In genomic region chr10:89078729-89079672, GRCh38 we compare ENCODE assay signal across 22 cellular contexts.
DNase-seq lines count a peak whose midpoint lies in the region; ATAC-seq, FAIRE-seq and TF ChIP-seq lines count a peak whose summit lies in the region.
"Had no signal": no experiment of that assay in that cellular context is flagged by ENCODE, and none has a peak within 500 bp of the region (broad histone marks: within the 10 kb centered on the region; RNA-seq: fewer than 3 reads in every experiment).

No MANE protein-coding gene starts in this region.

- H3K4me1 ChIP-seq in heart right ventricle (peaks cover 0 to 43% (median 11%) of the 10 kb centered on the region in 9 donors), OCI-LY7 (ENCODE audit: insufficient read depth, low read length, poor library complexity, severe bottlenecking) (no peaks in the 10 kb centered on the region), endothelial cell of umbilical vein (ENCODE audit: control insufficient read depth, extremely low read depth, insufficient read depth, low read length) (peaks cover 39% of the 10 kb centered on the region)

- H3K4me3 ChIP-seq in heart right ventricle: no peak overlapping the region
- no peak overlapping the region for H3K4me3 ChIP-seq in OCI-LY7 (ENCODE audit: low read depth, low read length, poor library complexity, severe bottlenecking)
- H3K4me3 ChIP-seq in endothelial cell of umbilical vein (replicated peaks in 1 of 3; ENCODE audit: insufficient read depth in 1 of 3, low read depth in 1 of 3, low read length in 3 of 3): no peak overlapping the region
- no peak overlapping the region for H3K4me3 ChIP-seq in skin epidermis
- H3K4me3 ChIP-seq: adrenal gland, heart left ventricle, PC-9, stomach, uterus had no signal

- no peak overlapping the region for H3K4me3 Mint-ChIP-seq in activated T-cell treated with anti-CD3 and anti-CD28 coated beads, Interleukin-2, amount 50 U/mL, for 24 hours
- H3K4me3 Mint-ChIP-seq: activated CD8-positive, alpha-beta T cell treated with anti-CD3 and anti-CD28 coated beads for 36 hours; CD8-positive, alpha-beta T cell; memory B cell; neural crest cell had no signal

- H3K4me1 Mint-ChIP-seq in activated T-cell treated with anti-CD3 and anti-CD28 coated beads, Interleukin-2, amount 50 U/mL, for 24 hours (ENCODE audit: low read depth): peaks cover 34% of the 10 kb centered on the region
- H3K4me1 Mint-ChIP-seq: memory B cell had no signal

- H3K9ac ChIP-seq in endothelial cell of umbilical vein (replicated peaks; ENCODE audit: extremely low read depth, insufficient read depth, low read length): no peak overlapping the region

- no peaks in the 10 kb centered on the region for H3K9me2 ChIP-seq in OCI-LY7 (ENCODE audit: insufficient read depth, low read length)

- H3K9me1 ChIP-seq in endothelial cell of umbilical vein (replicated peaks; ENCODE audit: control insufficient read depth, extremely low read depth, insufficient read depth, low read length): no peaks in the 10 kb centered on the region

- H4K20me1 ChIP-seq in OCI-LY7 (ENCODE audit: insufficient read depth, low read length) (no peaks in the 10 kb centered on the region), endothelial cell of umbilical vein (replicated peaks; ENCODE audit: control insufficient read depth, extremely low read depth, insufficient read depth, low read length) (no peaks in the 10 kb centered on the region)

- no TSS peak for BruUV-seq in OCI-LY7 (replicated peaks; lab: Mats Ljungman, UMichigan)
- no TSS peak for BruUV-seq in endothelial cell of umbilical vein (replicated peaks; lab: Mats Ljungman, UMichigan)

- H2AFZ ChIP-seq in OCI-LY7 (ENCODE audit: low read length) (peak overlapping the region; percentile 60; the same call in 1 of the 2 replicates), endothelial cell of umbilical vein (ENCODE audit: low read depth, low read length) (no peak overlapping the region)
- H2AFZ ChIP-seq: PC-9 had no signal

- no peaks in the 10 kb centered on the region for H3K79me2 ChIP-seq in OCI-LY7 (ENCODE audit: insufficient read depth, low read depth, low read length)
- H3K79me2 ChIP-seq in endothelial cell of umbilical vein (ENCODE audit: control insufficient read depth, insufficient read depth, low read length): no peaks in the 10 kb centered on the region

- no peak for TF ChIP-seq POLR2A in endothelial cell of umbilical vein (IDR thresholded peaks at IDR 0.05; ENCODE audit: low read depth, low read length)

- no peaks in the 10 kb centered on the region for H3K9me3 ChIP-seq in heart right ventricle
- no peaks in the 10 kb centered on the region for H3K9me3 ChIP-seq in OCI-LY7 (ENCODE audit: low read length)
- no peaks in the 10 kb centered on the region for H3K9me3 ChIP-seq in endothelial cell of umbilical vein (replicated peaks; ENCODE audit: control insufficient read depth, insufficient read depth, low read length)
- H3K9me3 ChIP-seq: adrenal gland, heart left ventricle, stomach, uterus had no signal

- no peaks in the 10 kb centered on the region for H3K36me3 Mint-ChIP-seq in activated T-cell treated with anti-CD3 and anti-CD28 coated beads, Interleukin-2, amount 50 U/mL, for 24 hours (ENCODE audit: low read depth)
- H3K36me3 Mint-ChIP-seq: CD8-positive, alpha-beta T cell had no signal

- DNase-seq in Right ventricle myocardium inferior (ENCODE audit: missing footprints): peak; percentile 16
- DNase-seq in heart right ventricle: no peak
- no peak for DNase-seq in OCI-LY7 (ENCODE audit: low spot score)
- no peak for DNase-seq in endothelial cell of umbilical vein (ENCODE audit: low read depth, low spot score)
- DNase-seq in GM20000 (ENCODE audit: low spot score): no peak
- no peak for DNase-seq in activated T-cell treated with anti-CD3 and anti-CD28 coated beads, Interleukin-2, amount 50 U/mL, for 24 hours
- DNase-seq: activated CD8-positive, alpha-beta T cell treated with anti-CD3 and anti-CD28 coated beads for 36 hours; adrenal gland; CD8-positive, alpha-beta T cell; heart left ventricle; islet precursor cell; NCI-H1694; PC-9; stimulated activated CD4-positive, alpha-beta T cell treated with anti-CD3 and anti-CD28 coated beads, Interleukin-15, amount 100 ng/mL, for 24 hours; stomach; uterus; WERI-Rb-1 had no signal

- TF ChIP-seq CTCF in heart right ventricle (IDR thresholded peaks at IDR 0.05): no peak
- no peak for TF ChIP-seq CTCF in OCI-LY7 (conservative IDR thresholded peaks at IDR 0.05; ENCODE audit: low read length)
- no peak for TF ChIP-seq CTCF in endothelial cell of umbilical vein (IDR thresholded peaks at IDR 0.05; ENCODE audit: extremely low read depth in 1 of 2, insufficient read depth in 1 of 2, low read depth in 1 of 2, low read length in 2 of 2)
- no peak for TF ChIP-seq CTCF in GM20000 (IDR thresholded peaks at IDR 0.05; ENCODE audit: extremely low read depth, missing control alignments)

- CTCF ChIA-PET in OCI-LY7 (lab: Charles Lee; ENCODE audit: unreplicated experiment) (no interaction called here), endothelial cell of umbilical vein (lab: Charles Lee) (interaction anchor here (1.0 kb wide), 1 partner anchor 37 kb away, joined by 3 read pairs; no protein-coding TSS in a partner anchor)

- H3K4me2 ChIP-seq in OCI-LY7 (ENCODE audit: low read length) (no peak overlapping the region), endothelial cell of umbilical vein (ENCODE audit: insufficient read depth, low read length) (no peak overlapping the region)
- H3K4me2 ChIP-seq: PC-9 had no signal

- intact Hi-C loops in Right ventricle myocardium inferior (cut with DNase I): no loop called here
- intact Hi-C loops in heart right ventricle (cut with DNase I): loop anchor here in 1 of 10 donors (5.0 kb wide), 1 partner anchor 118 kb away; no protein-coding TSS in a partner anchor
- intact Hi-C loops in OCI-LY7 (cut with micrococcal nuclease; ENCODE audit: unreplicated experiment): loop anchor here (5.0 kb wide), 1 partner anchor 43 kb away; no protein-coding TSS in a partner anchor
- intact Hi-C loops in endothelial cell of umbilical vein (cut with micrococcal nuclease): no loop called here

- POLR2A ChIA-PET in OCI-LY7 (lab: Charles Lee): interaction anchor here (0.6 to 0.8 kb wide), 3 partner anchors 8 to 322 kb away, joined by 3 read pairs; no protein-coding TSS in a partner anchor
- POLR2A ChIA-PET in endothelial cell of umbilical vein (lab: Charles Lee): no interaction called here

- H3K27ac ChIP-seq in heart right ventricle (no peak overlapping the region), OCI-LY7 (ENCODE audit: low read depth, low read length, poor library complexity, severe bottlenecking) (no peak overlapping the region), endothelial cell of umbilical vein (ENCODE audit: insufficient read depth, low read depth, low read length) (no peak overlapping the region), skin epidermis (peak overlapping the region in 12 of 21 experiments; percentile 7 to 62 (median 38))
- H3K27ac ChIP-seq: epithelial cell of prostate, PC-9, stomach, WERI-Rb-1 had no signal

- H3K9me3 Mint-ChIP-seq in activated T-cell treated with anti-CD3 and anti-CD28 coated beads, Interleukin-2, amount 50 U/mL, for 24 hours: no peaks in the 10 kb centered on the region
- H3K9me3 Mint-ChIP-seq: activated CD8-positive, alpha-beta T cell treated with anti-CD3 and anti-CD28 coated beads for 36 hours; CD8-positive, alpha-beta T cell; memory B cell; neural crest cell had no signal

- H3K27ac Mint-ChIP-seq in activated T-cell treated with anti-CD3 and anti-CD28 coated beads, Interleukin-2, amount 50 U/mL, for 24 hours: no peak overlapping the region
- H3K27ac Mint-ChIP-seq: activated CD8-positive, alpha-beta T cell treated with anti-CD3 and anti-CD28 coated beads for 36 hours; CD8-positive, alpha-beta T cell; memory B cell had no signal

- H3K27me3 ChIP-seq in heart right ventricle (no peaks in the 10 kb centered on the region), endothelial cell of umbilical vein (ENCODE audit: control insufficient read depth in 2 of 2, insufficient read depth in 2 of 2, low read length in 2 of 2) (no peaks in the 10 kb centered on the region)
- H3K27me3 ChIP-seq: adrenal gland, heart left ventricle, stomach, uterus had no signal

- peak; percentile 53 for FAIRE-seq in endothelial cell of umbilical vein (lab: Jason Lieb, UNC)

- no peaks in the 10 kb centered on the region for H3K36me3 ChIP-seq in heart right ventricle
- no peaks in the 10 kb centered on the region for H3K36me3 ChIP-seq in OCI-LY7 (ENCODE audit: insufficient read depth, low read length)
- no peaks in the 10 kb centered on the region for H3K36me3 ChIP-seq in endothelial cell of umbilical vein (ENCODE audit: control insufficient read depth in 2 of 2, extremely low read depth in 1 of 2, insufficient read depth in 2 of 2, low read length in 2 of 2)
- H3K36me3 ChIP-seq: adrenal gland, heart left ventricle, stomach, uterus, WERI-Rb-1 had no signal

- ATAC-seq in Right ventricle myocardium inferior (no peak), heart right ventricle (no peak), HG02970 (IDR thresholded peaks at IDR 0.05; ENCODE audit: low FRiP score, unreplicated experiment) (no peak)
- ATAC-seq: activated CD8-positive, alpha-beta T cell treated with anti-CD3 and anti-CD28 coated beads for 36 hours; CD8-positive, alpha-beta T cell had no signal

- 85 to 86% methylated on average over 9 of the region's 9 CpGs for WGBS in heart right ventricle, 2 donors

- no peaks in the 10 kb centered on the region for H3K27me3 Mint-ChIP-seq in activated T-cell treated with anti-CD3 and anti-CD28 coated beads, Interleukin-2, amount 50 U/mL, for 24 hours
- H3K27me3 Mint-ChIP-seq: activated CD8-positive, alpha-beta T cell treated with anti-CD3 and anti-CD28 coated beads for 36 hours; memory B cell had no signal

- dilution Hi-C loops in endothelial cell of umbilical vein (cut with MboI; ENCODE audit: extremely low pct_ligation_motif_present, low sequenced_read_pairs): no loop called here

TF ChIP-seq in endothelial cell of umbilical vein, 7 proteins besides CTCF, POLR2A, EP300 and RAD21:
- TF ChIP-seq POLR2AphosphoS5 (IDR thresholded peaks at IDR 0.05; ENCODE audit: insufficient read depth, low read depth, low read length) (no peak), MYC (IDR thresholded peaks at IDR 0.05; ENCODE audit: low read depth, low read length) (no peak), EZH2 (IDR thresholded peaks at IDR 0.05; ENCODE audit: borderline replicate concordance, low read depth, low read length, severe bottlenecking) (no peak), MAX (IDR thresholded peaks at IDR 0.05; ENCODE audit: insufficient read depth, insufficient read length) (no peak), JUN (IDR thresholded peaks at IDR 0.05; ENCODE audit: borderline replicate concordance, insufficient read depth, insufficient read length, low read depth) (no peak), GATA2 (IDR thresholded peaks at IDR 0.05; ENCODE audit: insufficient read depth, insufficient read length, low read depth, low read length) (no peak), FOS (IDR thresholded peaks at IDR 0.05; ENCODE audit: borderline replicate concordance, insufficient read depth, low read length) (no peak)

Comparison
In these comparisons a context has a peak if more than half of its experiments do, and no peak if none do; other contexts are left out.
1. H3K27ac ChIP-seq: peak in skin epidermis (12 of 21); none in heart right ventricle (0 of 10), OCI-LY7 (single experiment) and endothelial cell of umbilical vein (single experiment).